In the genomic region with DNA sequence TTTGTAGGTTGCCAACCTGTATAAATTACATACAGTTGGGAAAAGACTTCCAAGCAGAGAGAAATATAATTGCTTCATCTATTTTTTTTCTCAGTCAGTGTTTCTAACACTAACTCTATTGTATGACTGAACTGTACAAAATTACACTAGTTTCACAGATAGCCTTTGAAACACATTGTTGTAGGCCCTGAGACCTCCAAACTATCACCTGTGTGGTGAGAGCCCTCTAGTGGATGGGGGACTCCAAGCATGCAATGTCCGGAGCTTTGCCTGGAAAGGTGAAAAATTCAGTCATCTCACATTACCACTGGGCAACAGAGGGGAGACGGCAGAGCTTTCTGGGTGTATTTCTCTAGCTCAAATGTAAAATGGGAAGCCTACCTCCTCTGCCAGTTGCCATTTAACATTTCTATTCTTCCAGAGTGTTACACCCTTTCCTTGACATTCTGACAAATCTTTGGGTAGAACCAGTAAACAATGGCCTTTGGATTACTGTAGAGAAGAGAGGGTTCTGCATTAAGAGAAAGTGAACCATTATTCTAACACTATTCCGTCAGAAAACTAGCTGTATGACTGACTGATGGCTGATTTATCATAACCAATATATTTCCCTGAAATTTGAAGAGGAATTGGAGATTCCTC, we compare ENCODE assay signal across 8 cellular contexts.
DNase-seq lines count a peak whose midpoint lies in the region; ATAC-seq lines count a peak whose summit lies in the region.

No MANE protein-coding gene starts in this region.

- no peak overlapping the region for H3K4me3 Mint-ChIP-seq in activated T-cell treated with anti-CD3 and anti-CD28 coated beads, Interleukin-2, amount 50 U/mL, for 72 hours

- peak; percentile 94 for DNase-seq in DMS53 (lab: John Stamatoyannopoulos, UW)
- DNase-seq in NCI-H2171 treated with DMSO at 0.1 percent for 48 hours (lab: John Stamatoyannopoulos, UW) = peak; percentile 33
- DNase-seq in activated T-cell treated with anti-CD3 and anti-CD28 coated beads, Interleukin-2, amount 50 U/mL, for 72 hours = peak; percentile 28 to 34
- peak; percentile 23 for DNase-seq in left cardiac atrium
- peak; percentile 33 for DNase-seq in smooth muscle cell of the brain vasculature (ENCODE audit: low read depth, low spot score)
- DNase-seq in CD1c-positive myeloid dendritic cell (ENCODE audit: extremely low spot score) = no peak

- intact Hi-C loops in left cardiac atrium (cut with DNase I) = no loop called here

- H3K9me3 Mint-ChIP-seq in activated T-cell treated with anti-CD3 and anti-CD28 coated beads, Interleukin-2, amount 50 U/mL, for 72 hours = peaks cover 0 to 2% of the 10 kb centered on the region in 2 donors

- peaks cover 7% of the 10 kb centered on the region for H3K27me3 Mint-ChIP-seq in activated T-cell treated with anti-CD3 and anti-CD28 coated beads, Interleukin-2, amount 50 U/mL, for 72 hours (ENCODE audit: low read depth)

- no peak overlapping the region for H3K27ac Mint-ChIP-seq in activated T-cell treated with anti-CD3 and anti-CD28 coated beads, Interleukin-2, amount 50 U/mL, for 72 hours

- no peaks in the 10 kb centered on the region for H3K36me3 Mint-ChIP-seq in activated T-cell treated with anti-CD3 and anti-CD28 coated beads, Interleukin-2, amount 50 U/mL, for 72 hours (ENCODE audit: insufficient read depth in 2 of 2)

- ATAC-seq in GM19372 (IDR thresholded peaks at IDR 0.05; ENCODE audit: low read depth, unreplicated experiment) (peak; percentile 93), HG03280 (IDR thresholded peaks at IDR 0.05; ENCODE audit: unreplicated experiment) (peak; percentile 91), left cardiac atrium (peak; percentile 44 to 67)
- peak in 1 of 2 donors; percentile 58 for ATAC-seq in activated T-cell treated with anti-CD3 and anti-CD28 coated beads, Interleukin-2, amount 50 U/mL, for 72 hours (replicated peaks in 1 of 2)

- H3K4me1 Mint-ChIP-seq in activated T-cell treated with anti-CD3 and anti-CD28 coated beads, Interleukin-2, amount 50 U/mL, for 72 hours (ENCODE audit: low read depth) = no peaks in the 10 kb centered on the region
